Comparison of ENCODE assay signal across 8 cellular contexts in genomic region chr2:235669983-235670962, GRCh38.
DNase-seq lines count a peak whose midpoint lies in the region; ATAC-seq, FAIRE-seq and TF ChIP-seq lines count a peak whose summit lies in the region.

No MANE protein-coding gene starts in this region.

- ATAC-seq in HG02571 (IDR thresholded peaks at IDR 0.05; ENCODE audit: unreplicated experiment) (no peak), HG03175 (IDR thresholded peaks at IDR 0.05; ENCODE audit: unreplicated experiment) (no peak), HG03439 (IDR thresholded peaks at IDR 0.05; ENCODE audit: unreplicated experiment) (no peak)

- peak; percentile 75 for DNase-seq in EL
- peak; percentile 51 for DNase-seq in NCI-H526 treated with DMSO at 0.1 percent for 48 hours (lab: John Stamatoyannopoulos, UW)
- DNase-seq in erythroblast (lab: John Stamatoyannopoulos, UW), result peak; percentile 76 to 77
- peak; percentile 45 for DNase-seq in midbrain (lab: John Stamatoyannopoulos, UW)
- DNase-seq in urothelium cell line (ENCODE audit: low spot score), result peak; percentile 18

- FAIRE-seq in urothelium cell line (lab: Jason Lieb, UNC), result no peak

- no peak for TF ChIP-seq POLR2A in erythroblast (IDR thresholded peaks at IDR 0.05; ENCODE audit: low read length)

Comparison
In these comparisons a context has a peak if more than half of its experiments do, and no peak if none do; other contexts are left out.
1. DNase-seq: peak in every context shown above with its lines; median percentile 76 in erythroblast; 75 in EL; 51 in NCI-H526 treated with DMSO at 0.1 percent for 48 hours; 45 in midbrain; 18 in urothelium cell line.